In the genomic region with DNA sequence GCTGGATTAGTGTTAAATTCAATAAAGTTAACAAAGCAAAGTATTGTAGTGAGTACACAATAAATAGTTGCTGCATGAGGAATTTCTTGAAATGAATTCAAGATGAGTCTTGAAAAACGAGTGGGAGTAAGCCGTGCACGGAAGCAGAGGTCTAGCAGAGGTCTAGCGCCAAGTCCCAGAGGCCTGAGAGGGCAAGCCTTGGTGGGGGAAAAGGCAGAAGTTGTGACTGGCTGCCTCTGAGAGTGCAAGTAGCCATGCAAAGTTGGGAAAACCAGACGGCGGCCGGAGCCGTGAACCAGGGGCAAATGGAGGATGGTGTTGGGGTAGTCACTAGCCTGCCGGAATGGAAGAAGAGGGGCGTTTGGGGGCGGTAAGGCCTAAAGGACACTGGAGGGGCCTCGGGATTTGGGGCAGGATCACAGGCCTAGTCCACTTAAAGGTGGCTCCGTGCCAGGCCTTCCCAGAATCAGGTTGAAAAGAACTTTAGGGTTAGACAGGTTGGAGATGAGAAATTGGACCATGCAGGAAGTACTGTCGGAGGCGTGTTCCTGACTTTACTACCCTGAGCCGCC, we compare ENCODE assay signal across 8 cellular contexts. TPM values are rescaled to one million over a fixed set of nuclear protein-coding genes. Genes with fewer than 3 reads are reported as not detected.
DNase-seq lines count a peak whose midpoint lies in the region; ATAC-seq and TF ChIP-seq lines count a peak whose summit lies in the region.

No MANE protein-coding gene starts in this region.

- H3K27ac Mint-ChIP-seq in CD4-positive, CD25-positive, alpha-beta regulatory T cell = peak overlapping the region; percentile 99 to 100 (median 100)

- H2AFZ ChIP-seq in neuronal stem cell (ENCODE audit: low read length) = peak overlapping the region; percentile 55

- peaks cover 42% of the 10 kb centered on the region for H3K4me1 ChIP-seq in CD4-positive, CD25-positive, alpha-beta regulatory T cell (ENCODE audit: control insufficient read depth, insufficient read depth, low read length, poor library complexity, severe bottlenecking)
- peaks cover 16 to 34% of the 10 kb centered on the region in 2 donors for H3K4me1 ChIP-seq in neuronal stem cell (ENCODE audit: control insufficient read depth in 2 of 2, insufficient read depth in 1 of 2, low read depth in 1 of 2, low read length in 2 of 2)

- peak overlapping the region; percentile 85 for H2BK5ac ChIP-seq in neuronal stem cell (ENCODE audit: low read length)

- H3K9me3 ChIP-seq in CD4-positive, CD25-positive, alpha-beta regulatory T cell (ENCODE audit: control insufficient read depth in 2 of 2, low read length in 2 of 2) = no peaks in the 10 kb centered on the region
- H3K9me3 ChIP-seq in neuronal stem cell (replicated peaks in 1 of 2; ENCODE audit: control insufficient read depth in 2 of 2, insufficient read depth in 1 of 2, low read depth in 1 of 2, low read length in 2 of 2) = no peaks in the 10 kb centered on the region

- peaks cover 27% of the 10 kb centered on the region for H3K36me3 ChIP-seq in CD4-positive, CD25-positive, alpha-beta regulatory T cell (ENCODE audit: control insufficient read depth, insufficient read depth, low read length)
- H3K36me3 ChIP-seq in neuronal stem cell (replicated peaks in 1 of 2; ENCODE audit: control insufficient read depth in 2 of 2, insufficient read depth in 2 of 2, low read length in 2 of 2) = peaks cover 38 to 82% of the 10 kb centered on the region in 2 donors

- H3K36me3 Mint-ChIP-seq in CD4-positive, CD25-positive, alpha-beta regulatory T cell = peaks cover 32% of the 10 kb centered on the region

- H3K4me3 ChIP-seq in CD4-positive, CD25-positive, alpha-beta regulatory T cell (ENCODE audit: low read depth, low read length) = peak overlapping the region; percentile 81
- H3K4me3 ChIP-seq in fibroblast of pulmonary artery (replicated peaks; ENCODE audit: low read depth, low read length) (peak overlapping the region; percentile 74), neuronal stem cell (ENCODE audit: low read length in 2 of 2) (peak overlapping the region; percentile 70 to 82)

- H2BK12ac ChIP-seq in neuronal stem cell (ENCODE audit: low read length) = no peak overlapping the region

- peak overlapping the region; percentile 100 for H3K9ac ChIP-seq in neuronal stem cell (ENCODE audit: low read depth, low read length, poor library complexity)

- H3K79me1 ChIP-seq in neuronal stem cell (ENCODE audit: low read depth, low read length) = peaks cover 13% of the 10 kb centered on the region

- peak overlapping the region; percentile 54 for H3K4me2 ChIP-seq in neuronal stem cell (ENCODE audit: insufficient read depth, low read length, poor library complexity, severe bottlenecking)

- H3K14ac ChIP-seq in neuronal stem cell (ENCODE audit: low read length) = no peak overlapping the region

- no peaks in the 10 kb centered on the region for H3K9me3 Mint-ChIP-seq in CD4-positive, CD25-positive, alpha-beta regulatory T cell

- H3K4me3 Mint-ChIP-seq in CD4-positive, CD25-positive, alpha-beta regulatory T cell = peak overlapping the region; percentile 97 to 100 (median 100)

- no peak for ATAC-seq in CD4-positive, CD25-positive, alpha-beta regulatory T cell (ENCODE audit: low read depth in 2 of 2)
- peak; percentile 27 for ATAC-seq in GM19328 (IDR thresholded peaks at IDR 0.05; ENCODE audit: unreplicated experiment)

- H3K27me3 Mint-ChIP-seq in CD4-positive, CD25-positive, alpha-beta regulatory T cell = peaks cover 8% of the 10 kb centered on the region

- H3K23ac ChIP-seq in neuronal stem cell (ENCODE audit: low read depth, low read length, poor library complexity) = peak overlapping the region; percentile 100

- H4K8ac ChIP-seq in neuronal stem cell (ENCODE audit: low read depth, low read length) = no peak overlapping the region

- H3K4me1 Mint-ChIP-seq in CD4-positive, CD25-positive, alpha-beta regulatory T cell = peaks cover 11 to 64% (median 40%) of the 10 kb centered on the region in 4 donors

- H3K18ac ChIP-seq in neuronal stem cell (ENCODE audit: low read length) = peak overlapping the region; percentile 65

- H3K4ac ChIP-seq in neuronal stem cell (ENCODE audit: low read length) = no peak overlapping the region

- DNase-seq in CD4-positive, CD25-positive, alpha-beta regulatory T cell = no peak
- DNase-seq in HT-29 (ENCODE audit: low spot score) (peak; percentile 53), fibroblast of pulmonary artery (ENCODE audit: low read depth) (peak; percentile 90), neuronal stem cell (ENCODE audit: low spot score) (no peak), cerebellar cortex (ENCODE audit: low spot score) (no peak), NCI-H1694 treated with DMSO at 0.1 percent for 48 hours (lab: John Stamatoyannopoulos, UW) (no peak)
- peak; percentile 11 for DNase-seq in activated CD4-positive, alpha-beta T cell treated with anti-CD3 and anti-CD28 coated beads, Interleukin-2, amount 50 U/mL, for 1 hour

- TF ChIP-seq CTCF in fibroblast of pulmonary artery (IDR thresholded peaks at IDR 0.05; ENCODE audit: low read length, missing control alignments) = no peak

- H3K27me3 ChIP-seq in CD4-positive, CD25-positive, alpha-beta regulatory T cell (ENCODE audit: control insufficient read depth, insufficient read depth, low read length) = no peaks in the 10 kb centered on the region
- H3K27me3 ChIP-seq in neuronal stem cell (ENCODE audit: control insufficient read depth in 3 of 3, insufficient read depth in 3 of 3, low read depth in 1 of 3, low read length in 3 of 3) = no peaks in the 10 kb centered on the region

- peak overlapping the region; percentile 60 for H2BK15ac ChIP-seq in neuronal stem cell (ENCODE audit: low read length)

- no CpG with 5 or more reads among the region's 16 CpGs for WGBS in neuronal stem cell (ENCODE audit: extremely low coverage in 2 of 2, insufficient read length in 2 of 2, insufficient replicate concordance in 1 of 2), 2 donors

- peak overlapping the region; percentile 62 for H2BK120ac ChIP-seq in neuronal stem cell (ENCODE audit: low read depth, low read length)

- no peak overlapping the region for H4K91ac ChIP-seq in neuronal stem cell (ENCODE audit: low read depth, low read length, poor library complexity)

- H2AK5ac ChIP-seq in neuronal stem cell (ENCODE audit: low read depth, low read length) = no peak overlapping the region

- H3K27ac ChIP-seq in CD4-positive, CD25-positive, alpha-beta regulatory T cell (ENCODE audit: insufficient read depth, low read length, poor library complexity, severe bottlenecking) = peak overlapping the region; percentile 98
- peak overlapping the region; percentile 96 for H3K27ac ChIP-seq in neuronal stem cell (replicated peaks; ENCODE audit: low read length)

RNA-seq across cellular contexts. Expression of gene SLC3A2, which starts 0.4 kb away (rescaled TPM):
- 277 TPM for total RNA-seq in CD4-positive, CD25-positive, alpha-beta regulatory T cell
- polyA plus RNA-seq in CD4-positive, CD25-positive, alpha-beta regulatory T cell = 100 to 1,000 TPM; 158 to 172 (median 168) TPM
- 418 and 438 TPM in 2 replicates for total RNA-seq in HT-29 (2014; rRNA removed; shearing (Covaris generic))
- 54.5 TPM for polyA plus RNA-seq in neuronal stem cell (2013, experiment 1 of 2)
- polyA plus RNA-seq in neuronal stem cell (2013, experiment 2 of 2) = 51.5 TPM

RNA-seq across cellular contexts. Expression of gene CHRM1, which starts 40.8 kb away (rescaled TPM):
- not detected for total RNA-seq in CD4-positive, CD25-positive, alpha-beta regulatory T cell
- not detected for polyA plus RNA-seq in CD4-positive, CD25-positive, alpha-beta regulatory T cell
- 0.18 TPM in 1 of 2 replicates, not detected in the other for total RNA-seq in HT-29 (2014; rRNA removed; shearing (Covaris generic))
- polyA plus RNA-seq in neuronal stem cell (2013, experiment 1 of 2) = not detected
- not detected for polyA plus RNA-seq in neuronal stem cell (2013, experiment 2 of 2)

RNA-seq across cellular contexts. Expression of gene WDR74, which starts 40.9 kb away (rescaled TPM):
- 201 TPM for total RNA-seq in CD4-positive, CD25-positive, alpha-beta regulatory T cell
- polyA plus RNA-seq in CD4-positive, CD25-positive, alpha-beta regulatory T cell = 10 to 100 TPM; 41.6 to 61.1 (median 49.0) TPM
- total RNA-seq in HT-29 (2014; rRNA removed; shearing (Covaris generic)) = 183 and 191 TPM in 2 replicates
- polyA plus RNA-seq in neuronal stem cell (2013, experiment 1 of 2) = 31.6 TPM
- 30.7 TPM for polyA plus RNA-seq in neuronal stem cell (2013, experiment 2 of 2)

RNA-seq across cellular contexts. Expression of gene TEX54, which starts 47.7 kb away (rescaled TPM):
- not detected for total RNA-seq in CD4-positive, CD25-positive, alpha-beta regulatory T cell
- 1 to 10 TPM in 2 of 4 donors, under 1 TPM in 1, not detected in 1; 0.76 to 2.2 (median 2.1) TPM for polyA plus RNA-seq in CD4-positive, CD25-positive, alpha-beta regulatory T cell
- 0.61 TPM in 1 of 2 replicates, not detected in the other for total RNA-seq in HT-29 (2014; rRNA removed; shearing (Covaris generic))
- not detected for polyA plus RNA-seq in neuronal stem cell (2013, experiment 1 of 2)
- 0.11 TPM for polyA plus RNA-seq in neuronal stem cell (2013, experiment 2 of 2)

RNA-seq across cellular contexts. Expression of gene STX5, which starts 48.5 kb away (rescaled TPM):
- total RNA-seq in CD4-positive, CD25-positive, alpha-beta regulatory T cell = 128 TPM
- polyA plus RNA-seq in CD4-positive, CD25-positive, alpha-beta regulatory T cell = 10 to 100 TPM; 28.2 to 39.8 (median 35.4) TPM
- total RNA-seq in HT-29 (2014; rRNA removed; shearing (Covaris generic)) = 64.6 and 80.6 TPM in 2 replicates
- 30.8 TPM for polyA plus RNA-seq in neuronal stem cell (2013, experiment 1 of 2)
- 30.7 TPM for polyA plus RNA-seq in neuronal stem cell (2013, experiment 2 of 2)

Comparison
In these comparisons a context has a peak if more than half of its experiments do, and no peak if none do; other contexts are left out.
1. DNase-seq: peak in HT-29 (single experiment), activated CD4-positive, alpha-beta T cell treated with anti-CD3 and anti-CD28 coated beads, Interleukin-2, amount 50 U/mL, for 1 hour (single experiment) and fibroblast of pulmonary artery (single experiment); none in CD4-positive, CD25-positive, alpha-beta regulatory T cell (0 of 3), neuronal stem cell (single experiment), cerebellar cortex (single experiment) and NCI-H1694 treated with DMSO at 0.1 percent for 48 hours (single experiment).
2. Peak in every context shown above with its lines, with median percentiles within 50 percentile points of each other: H3K4me3 ChIP-seq.